Comparison of ENCODE assay signal across 14 cellular contexts in the genomic region with DNA sequence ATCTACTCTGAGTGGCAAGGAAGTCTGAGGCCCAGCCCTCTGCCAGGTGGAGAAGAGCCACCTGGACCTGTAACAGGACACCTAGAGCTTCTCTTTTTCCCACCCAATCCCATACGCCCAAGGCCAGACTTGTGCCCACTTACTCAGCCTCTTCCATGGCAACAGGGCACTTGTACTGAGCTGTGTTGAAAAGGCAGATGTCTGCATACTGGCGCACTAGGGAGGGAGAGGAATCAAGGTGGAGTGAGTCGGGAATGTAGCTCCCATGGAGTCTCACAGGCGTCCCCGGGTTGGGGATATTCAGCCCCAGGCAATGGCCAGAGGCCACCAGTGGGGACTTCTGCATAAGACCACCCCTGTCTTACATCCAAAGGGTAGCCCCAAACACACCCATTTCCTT. TPM values are rescaled to one million over a fixed set of nuclear protein-coding genes. Genes with fewer than 3 reads are reported as not detected.
DNase-seq lines count a peak whose midpoint lies in the region; ATAC-seq, FAIRE-seq and TF ChIP-seq lines count a peak whose summit lies in the region.
"Had no signal": no experiment of that assay in that cellular context is flagged by ENCODE, and none has a peak within 500 bp of the region (broad histone marks: within the 10 kb centered on the region; RNA-seq: fewer than 3 reads in every experiment).

No MANE protein-coding gene starts in this region.

- H3K4me2 ChIP-seq in trophoblast cell (ENCODE audit: low read length) = no peak overlapping the region

- H3K4me3 Mint-ChIP-seq in activated naive CD4-positive, alpha-beta T cell treated with anti-CD3 and anti-CD28 coated beads, Interleukin-2, amount 50 U/mL, for 24 hours = peak overlapping the region; percentile 6
- H3K4me3 Mint-ChIP-seq: activated B cell treated with CpG ODN at 0.5 μM for 24 hours; stimulated activated naive B cell treated with anti-CD40 and anti-IgM and Interleukin-4, amounts not matched to agents 10 μg/mL and 1 μg/mL and 100 μg/mL, for 72 hours had no signal

- H3K27ac ChIP-seq in upper lobe of right lung = peak overlapping the region; percentile 56
- H3K27ac ChIP-seq in trophoblast cell (ENCODE audit: low read depth, low read length) = no peak overlapping the region
- H3K27ac ChIP-seq: gastrocnemius medialis had no signal

- no peak for TF ChIP-seq POLR2A in H54 (IDR thresholded peaks at IDR 0.05; ENCODE audit: low read depth, low read length)

- no peak overlapping the region for H4K12ac ChIP-seq in trophoblast cell (ENCODE audit: low read depth, low read length)

- H3K4me1 ChIP-seq in upper lobe of right lung (peaks cover 15% of the 10 kb centered on the region), trophoblast cell (ENCODE audit: control insufficient read depth in 1 of 2, insufficient read depth in 2 of 2, low read length in 2 of 2) (peaks cover 0 to 3% of the 10 kb centered on the region in 2 experiments)
- H3K4me1 ChIP-seq: gastrocnemius medialis had no signal

- H2BK12ac ChIP-seq in trophoblast cell (ENCODE audit: low read length) = no peak overlapping the region

- ATAC-seq in upper lobe of right lung = no peak
- ATAC-seq: gastrocnemius medialis; stimulated activated naive B cell treated with anti-CD40 and anti-IgM and Interleukin-4, amounts not matched to agents 10 μg/mL and 1 μg/mL and 100 μg/mL, for 72 hours had no signal

- H3K79me2 ChIP-seq in trophoblast cell (ENCODE audit: control insufficient read depth, insufficient read depth, low read length, poor library complexity) = no peaks in the 10 kb centered on the region

- H3K9me3 Mint-ChIP-seq in activated naive CD4-positive, alpha-beta T cell treated with anti-CD3 and anti-CD28 coated beads, Interleukin-2, amount 50 U/mL, for 24 hours = no peaks in the 10 kb centered on the region
- H3K9me3 Mint-ChIP-seq: activated B cell treated with CpG ODN at 0.5 μM for 24 hours; stimulated activated naive B cell treated with anti-CD40 and anti-IgM and Interleukin-4, amounts not matched to agents 10 μg/mL and 1 μg/mL and 100 μg/mL, for 72 hours had no signal

- no peak overlapping the region for H3K4me3 ChIP-seq in epithelial cell of esophagus (ENCODE audit: low read length)
- H3K4me3 ChIP-seq in upper lobe of right lung = no peak overlapping the region
- no peak overlapping the region for H3K4me3 ChIP-seq in trophoblast cell (ENCODE audit: low read depth, low read length)
- H3K4me3 ChIP-seq: gastrocnemius medialis had no signal

- DNase-seq in activated naive CD4-positive, alpha-beta T cell treated with Interleukin-2 at 50 U/mL for 16 hours = no peak
- DNase-seq in NCI-H524 treated with DMSO at 0.1 percent for 48 hours (lab: John Stamatoyannopoulos, UW) (peak; percentile 91), epithelial cell of esophagus (ENCODE audit: low read depth) (peak; percentile 7), upper lobe of right lung (peak; percentile 6), trophoblast cell (no peak), MV-4-11 (lab: John Stamatoyannopoulos, UW) (no peak), H54 (ENCODE audit: insufficient read length, low spot score) (no peak)
- DNase-seq: activated B cell treated with CpG ODN at 0.5 μM for 24 hours; BE2C; stimulated activated naive B cell treated with anti-CD40 and anti-IgM and Interleukin-4, amounts not matched to agents 10 μg/mL and 1 μg/mL and 100 μg/mL, for 72 hours had no signal

- no peak overlapping the region for H4K91ac ChIP-seq in trophoblast cell (ENCODE audit: low read depth, low read length)

- no peak overlapping the region for H4K8ac ChIP-seq in trophoblast cell (ENCODE audit: low read depth, low read length)

- H3K36me3 Mint-ChIP-seq in activated naive CD4-positive, alpha-beta T cell treated with anti-CD3 and anti-CD28 coated beads, Interleukin-2, amount 50 U/mL, for 24 hours = peaks cover 9% of the 10 kb centered on the region
- H3K36me3 Mint-ChIP-seq: stimulated activated naive B cell treated with anti-CD40 and anti-IgM and Interleukin-4, amounts not matched to agents 10 μg/mL and 1 μg/mL and 100 μg/mL, for 72 hours had no signal

- no peak for FAIRE-seq in H54 (lab: Jason Lieb, UNC)
- FAIRE-seq: GM18507 had no signal

- no peaks in the 10 kb centered on the region for H3K79me1 ChIP-seq in trophoblast cell (ENCODE audit: low read length)

- H3K23ac ChIP-seq in trophoblast cell (ENCODE audit: low read length) = no peak overlapping the region

- no peaks in the 10 kb centered on the region for H3K27me3 ChIP-seq in upper lobe of right lung
- H3K27me3 ChIP-seq in trophoblast cell (ENCODE audit: insufficient read depth, low read length) = no peaks in the 10 kb centered on the region
- H3K27me3 ChIP-seq: BE2C, gastrocnemius medialis had no signal

- no peaks in the 10 kb centered on the region for H3K27me3 Mint-ChIP-seq in activated naive CD4-positive, alpha-beta T cell treated with anti-CD3 and anti-CD28 coated beads, Interleukin-2, amount 50 U/mL, for 24 hours
- H3K27me3 Mint-ChIP-seq: activated B cell treated with CpG ODN at 0.5 μM for 24 hours; stimulated activated naive B cell treated with anti-CD40 and anti-IgM and Interleukin-4, amounts not matched to agents 10 μg/mL and 1 μg/mL and 100 μg/mL, for 72 hours had no signal

- no CpG with 5 or more reads among the region's 5 CpGs for WGBS in trophoblast cell (ENCODE audit: extremely low coverage, insufficient coverage, insufficient read length)

- no peak overlapping the region for H3K9ac ChIP-seq in trophoblast cell (ENCODE audit: low read length)

- no peaks in the 10 kb centered on the region for H3K9me3 ChIP-seq in upper lobe of right lung
- H3K9me3 ChIP-seq in trophoblast cell (ENCODE audit: insufficient read depth, low read depth, low read length) = no peaks in the 10 kb centered on the region
- H3K9me3 ChIP-seq: BE2C, gastrocnemius medialis had no signal

- H3K18ac ChIP-seq in trophoblast cell (ENCODE audit: low read length) = no peak overlapping the region

- H3K36me3 ChIP-seq in upper lobe of right lung = peaks cover 88% of the 10 kb centered on the region
- H3K36me3 ChIP-seq in trophoblast cell (ENCODE audit: control insufficient read depth in 1 of 2, insufficient read depth in 2 of 2, low read length in 2 of 2) = peaks cover 57 to 62% of the 10 kb centered on the region in 2 experiments

- peak overlapping the region; percentile 87 for H3K27ac Mint-ChIP-seq in activated naive CD4-positive, alpha-beta T cell treated with anti-CD3 and anti-CD28 coated beads, Interleukin-2, amount 50 U/mL, for 24 hours
- H3K27ac Mint-ChIP-seq: activated B cell treated with CpG ODN at 0.5 μM for 24 hours had no signal

- H3K4ac ChIP-seq in trophoblast cell (ENCODE audit: low read depth, low read length) = no peak overlapping the region

- TF ChIP-seq CTCF in epithelial cell of esophagus (IDR thresholded peaks at IDR 0.05; ENCODE audit: insufficient read depth, low read depth, low read length, missing control alignments) = no peak
- no peak for TF ChIP-seq CTCF in upper lobe of right lung (IDR thresholded peaks at IDR 0.05)

- H2AK5ac ChIP-seq in trophoblast cell (ENCODE audit: low read length) = no peak overlapping the region

- H3K14ac ChIP-seq in trophoblast cell (ENCODE audit: low read length) = no peak overlapping the region

- no peak overlapping the region for H2BK120ac ChIP-seq in trophoblast cell (ENCODE audit: insufficient read depth, low read length, poor library complexity)

- intact Hi-C loops in upper lobe of right lung (cut with DNase I) = loop anchor here (5.0 kb wide), 1 partner anchor 106 kb away; no protein-coding TSS in a partner anchor

- H3K4me1 Mint-ChIP-seq in activated naive CD4-positive, alpha-beta T cell treated with anti-CD3 and anti-CD28 coated beads, Interleukin-2, amount 50 U/mL, for 24 hours = peaks cover 73% of the 10 kb centered on the region

- no peak overlapping the region for H2AFZ ChIP-seq in trophoblast cell (ENCODE audit: insufficient read depth, low read length, poor library complexity)

- H2BK5ac ChIP-seq in trophoblast cell (ENCODE audit: low read depth, low read length, poor library complexity) = no peak overlapping the region

RNA-seq across cellular contexts. Expression of a gene that starts 36.1 kb away (rescaled TPM):
- total RNA-seq in upper lobe of right lung = 0.64 TPM
- 0.33 and 0.50 TPM in 2 replicates for polyA plus RNA-seq in trophoblast cell (2013)
- total RNA-seq: activated B cell treated with CpG ODN at 0.5 μM for 24 hours, gastrocnemius medialis, skeletal muscle tissue had no signal

Comparison
In these comparisons a context has a peak if more than half of its experiments do, and no peak if none do; other contexts are left out.
1. DNase-seq: peak in NCI-H524 treated with DMSO at 0.1 percent for 48 hours (single experiment), epithelial cell of esophagus (single experiment) and upper lobe of right lung (single experiment); none in activated naive CD4-positive, alpha-beta T cell treated with Interleukin-2 at 50 U/mL for 16 hours (single experiment), trophoblast cell (0 of 2), MV-4-11 (single experiment) and H54 (single experiment).